10 cellular contexts compared by ENCODE assay signal in genomic region chr15:84023636-84024035, GRCh38.
DNase-seq lines count a peak whose midpoint lies in the region; ATAC-seq and TF ChIP-seq lines count a peak whose summit lies in the region.
"Had no signal": no experiment of that assay in that cellular context is flagged by ENCODE, and none has a peak within 500 bp of the region (broad histone marks: within the 10 kb centered on the region; RNA-seq: fewer than 3 reads in every experiment).

No MANE protein-coding gene starts in this region.

- no peak overlapping the region for H3K27ac ChIP-seq in mammary epithelial cell (ENCODE audit: insufficient read depth, low read depth, low read length)
- no peak overlapping the region for H3K27ac ChIP-seq in neural progenitor cell
- no peak overlapping the region for H3K27ac ChIP-seq in aorta (ENCODE audit: low read depth in 1 of 2, low read length in 2 of 2)
- H3K27ac ChIP-seq: pancreas had no signal

- H3K27me3 Mint-ChIP-seq in neural progenitor cell (ENCODE audit: insufficient read depth, low read depth), result peaks cover 5% of the 10 kb centered on the region
- H3K27me3 Mint-ChIP-seq in stimulated activated memory B cell treated with anti-CD40 and anti-IgM and Interleukin-4, amounts not matched to agents 10 μg/mL and 1 μg/mL and 100 μg/mL, for 72 hours, result no peaks in the 10 kb centered on the region

- H4K20me1 ChIP-seq in mammary epithelial cell (ENCODE audit: insufficient read depth, low read length) (no peaks in the 10 kb centered on the region), neural progenitor cell (ENCODE audit: low read depth) (no peaks in the 10 kb centered on the region)

- H3K36me3 Mint-ChIP-seq in neural progenitor cell, result no peaks in the 10 kb centered on the region
- no peaks in the 10 kb centered on the region for H3K36me3 Mint-ChIP-seq in stimulated activated memory B cell treated with anti-CD40 and anti-IgM and Interleukin-4, amounts not matched to agents 10 μg/mL and 1 μg/mL and 100 μg/mL, for 72 hours
- H3K36me3 Mint-ChIP-seq: CD4-positive, CD25-positive, alpha-beta regulatory T cell had no signal

- no TSS peak for BruUV-seq in mammary epithelial cell (replicated peaks; lab: Mats Ljungman, UMichigan)

- no peaks in the 10 kb centered on the region for H3K27me3 ChIP-seq in MG63
- H3K27me3 ChIP-seq in mammary epithelial cell (ENCODE audit: insufficient read depth, low read length), result no peaks in the 10 kb centered on the region
- no peaks in the 10 kb centered on the region for H3K27me3 ChIP-seq in neural progenitor cell
- no peaks in the 10 kb centered on the region for H3K27me3 ChIP-seq in aorta (ENCODE audit: control insufficient read depth in 1 of 2, insufficient read depth in 2 of 2, low read length in 1 of 2)
- H3K27me3 ChIP-seq: pancreas had no signal

- dilution Hi-C loops in mammary epithelial cell (cut with HindIII; ENCODE audit: low sequenced_read_pairs), result loop anchor here (25.0 kb wide), 1 partner anchor 1436 kb away; no protein-coding TSS in a partner anchor

- H3K9ac ChIP-seq in mammary epithelial cell (ENCODE audit: insufficient read depth, low read length) (no peak overlapping the region), neural progenitor cell (no peak overlapping the region)

- ATAC-seq in aorta (ENCODE audit: low FRiP score) (no peak), GM18517 (IDR thresholded peaks at IDR 0.05; ENCODE audit: unreplicated experiment) (no peak)
- no peak for ATAC-seq in stimulated activated memory B cell treated with anti-CD40 and anti-IgM and Interleukin-4, amounts not matched to agents 10 μg/mL and 1 μg/mL and 100 μg/mL, for 72 hours

- CTCF ChIA-PET in mammary epithelial cell (lab: Charles Lee; ENCODE audit: low non-redundant PET), result interaction anchor here (0.6 to 0.8 kb wide), 3 partner anchors 11 to 186 kb away, joined by 3 to 8 read pairs (median 3); no protein-coding TSS in a partner anchor

- in situ Hi-C loops in mammary epithelial cell (cut with MboI; ENCODE audit: low sequenced_read_pairs in 2 of 2), result no loop called here

- H3K79me2 ChIP-seq in mammary epithelial cell (ENCODE audit: insufficient read depth, low read length) (no peaks in the 10 kb centered on the region), neural progenitor cell (ENCODE audit: low read depth) (no peaks in the 10 kb centered on the region)

- H3K4me2 ChIP-seq in mammary epithelial cell (ENCODE audit: insufficient read depth, low read depth, low read length) (no peak overlapping the region), neural progenitor cell (no peak overlapping the region)

- H2AFZ ChIP-seq in mammary epithelial cell (ENCODE audit: low read depth, low read length), result no peak overlapping the region
- H2AFZ ChIP-seq in neural progenitor cell (replicated peaks), result no peak overlapping the region

- H3K9me3 Mint-ChIP-seq in neural progenitor cell, result no peaks in the 10 kb centered on the region
- peaks cover under 1% of the 10 kb centered on the region for H3K9me3 Mint-ChIP-seq in stimulated activated memory B cell treated with anti-CD40 and anti-IgM and Interleukin-4, amounts not matched to agents 10 μg/mL and 1 μg/mL and 100 μg/mL, for 72 hours

- H3K4me3 ChIP-seq in MG63 (no peak overlapping the region), mammary epithelial cell (replicated peaks in 1 of 3; ENCODE audit: insufficient read depth in 1 of 3, low read depth in 2 of 3, low read length in 3 of 3) (no peak overlapping the region), neural progenitor cell (no peak overlapping the region), aorta (ENCODE audit: low read length in 2 of 2) (no peak overlapping the region)
- H3K4me3 ChIP-seq: pancreas had no signal

- H3K36me3 ChIP-seq in MG63 (no peaks in the 10 kb centered on the region), mammary epithelial cell (ENCODE audit: insufficient read depth, low read length) (no peaks in the 10 kb centered on the region), neural progenitor cell (no peaks in the 10 kb centered on the region), aorta (ENCODE audit: control insufficient read depth in 1 of 2, insufficient read depth in 2 of 2, low read length in 1 of 2) (peaks cover 0 to 4% of the 10 kb centered on the region in 2 donors)
- H3K36me3 ChIP-seq: pancreas had no signal

- DNase-seq in NCI-H1694 treated with DMSO at 0.1 percent for 48 hours (lab: John Stamatoyannopoulos, UW), result peak; percentile 7
- no peak for DNase-seq in NCI-H1694 (lab: John Stamatoyannopoulos, UW)
- DNase-seq in MG63, result peak; percentile 7
- DNase-seq in mammary epithelial cell, result peak; percentile 32
- DNase-seq in neural progenitor cell (ENCODE audit: low spot score), result peak; percentile 46
- DNase-seq in aorta, result no peak

- H3K4me1 ChIP-seq in mammary epithelial cell (ENCODE audit: insufficient read depth, low read length) (no peaks in the 10 kb centered on the region), neural progenitor cell (no peaks in the 10 kb centered on the region), aorta (ENCODE audit: control insufficient read depth in 1 of 2, insufficient read depth in 2 of 2, low read length in 2 of 2) (no peaks in the 10 kb centered on the region)

- H3K4me1 Mint-ChIP-seq in neural progenitor cell, result no peaks in the 10 kb centered on the region
- H3K4me1 Mint-ChIP-seq in stimulated activated memory B cell treated with anti-CD40 and anti-IgM and Interleukin-4, amounts not matched to agents 10 μg/mL and 1 μg/mL and 100 μg/mL, for 72 hours, result no peaks in the 10 kb centered on the region
- H3K4me1 Mint-ChIP-seq: CD4-positive, CD25-positive, alpha-beta regulatory T cell had no signal

- 86% methylated on average over 11 of the region's 11 CpGs for WGBS in mammary epithelial cell (ENCODE audit: low coverage, missing lambda C conversion rate)
- WGBS in aorta, 2 donors, result 92 to 95% methylated on average over 11 of the region's 11 CpGs

- intact Hi-C loops in mammary epithelial cell (cut with micrococcal nuclease), result loop anchor here (1.0 to 2.0 kb wide), 3 partner anchors 185 to 277 kb away; no protein-coding TSS in a partner anchor
- intact Hi-C loops in aorta (cut with DNase I), result loop anchor here (5.0 to 10.0 kb wide), 2 partner anchors 451 to 589 kb away; no protein-coding TSS in a partner anchor

- no peaks in the 10 kb centered on the region for H3F3A ChIP-seq in neural progenitor cell (ENCODE audit: low read depth)

- H3K9me3 ChIP-seq in MG63, result no peaks in the 10 kb centered on the region
- no peaks in the 10 kb centered on the region for H3K9me3 ChIP-seq in mammary epithelial cell (replicated peaks; ENCODE audit: insufficient read depth, low read length)
- H3K9me3 ChIP-seq in neural progenitor cell (ENCODE audit: low read depth), result no peaks in the 10 kb centered on the region
- H3K9me3 ChIP-seq in aorta (ENCODE audit: control insufficient read depth, low read length), result no peaks in the 10 kb centered on the region
- H3K9me3 ChIP-seq: pancreas had no signal

- H3K4me3 Mint-ChIP-seq in neural progenitor cell, result no peak overlapping the region
- no peak overlapping the region for H3K4me3 Mint-ChIP-seq in stimulated activated memory B cell treated with anti-CD40 and anti-IgM and Interleukin-4, amounts not matched to agents 10 μg/mL and 1 μg/mL and 100 μg/mL, for 72 hours
- H3K4me3 Mint-ChIP-seq: CD4-positive, CD25-positive, alpha-beta regulatory T cell had no signal

- H3K27ac Mint-ChIP-seq in neural progenitor cell, result no peak overlapping the region
- no peak overlapping the region for H3K27ac Mint-ChIP-seq in stimulated activated memory B cell treated with anti-CD40 and anti-IgM and Interleukin-4, amounts not matched to agents 10 μg/mL and 1 μg/mL and 100 μg/mL, for 72 hours
- H3K27ac Mint-ChIP-seq: CD4-positive, CD25-positive, alpha-beta regulatory T cell had no signal

- TF ChIP-seq CTCF in mammary epithelial cell (conservative IDR thresholded peaks at IDR 0.05 in 1 of 2, IDR thresholded peaks at IDR 0.05 in 1 of 2; ENCODE audit: extremely low read depth in 1 of 2, insufficient read depth in 1 of 2, low read depth in 1 of 2, low read length in 2 of 2) (peak; percentile 63 to 76), neural progenitor cell (IDR thresholded peaks at IDR 0.05) (peak; percentile 62)

Comparison
In these comparisons a context has a peak if more than half of its experiments do, and no peak if none do; other contexts are left out.
1. DNase-seq: peak in NCI-H1694 treated with DMSO at 0.1 percent for 48 hours (single experiment), MG63 (single experiment), mammary epithelial cell (single experiment) and neural progenitor cell (single experiment); none in NCI-H1694 (single experiment) and aorta (0 of 2).